11 cellular contexts compared by ENCODE assay signal in genomic region chr3:66383998-66384745, GRCh38.
"Had no signal": no experiment of that assay in that cellular context is flagged by ENCODE, and none has a peak within 500 bp of the region (broad histone marks: within the 10 kb centered on the region; RNA-seq: fewer than 3 reads in every experiment).

No MANE protein-coding gene starts in this region.

- H3K4me1 ChIP-seq: heart right ventricle, tibial artery, uterus had no signal

- H3K36me3 ChIP-seq: uterus had no signal

- H3K9me3 ChIP-seq: gastrocnemius medialis, heart right ventricle, stomach, tibial artery, uterus had no signal

- DNase-seq: gastrocnemius medialis; heart right ventricle; stimulated activated CD4-positive, alpha-beta T cell treated with anti-CD3 and anti-CD28 coated beads, Interleukin-4, amount 100 ng/mL, for 24 hours; stomach; SW 1271; T-helper 9 cell; tibial artery; uterus had no signal

- H3K4me3 Mint-ChIP-seq: nephron had no signal

- ATAC-seq: gastrocnemius medialis, left lobe of liver had no signal

- H3K27ac ChIP-seq: cardiac muscle cell, gastrocnemius medialis, heart right ventricle, tibial artery, uterus had no signal

- H3K27ac Mint-ChIP-seq: nephron had no signal

- H3K4me3 ChIP-seq: cardiac muscle cell, gastrocnemius medialis, heart right ventricle, stomach, tibial artery, uterus had no signal

- H3K27me3 ChIP-seq: cardiac muscle cell, gastrocnemius medialis, heart right ventricle, stomach, tibial artery, uterus had no signal
